In the genomic region with DNA sequence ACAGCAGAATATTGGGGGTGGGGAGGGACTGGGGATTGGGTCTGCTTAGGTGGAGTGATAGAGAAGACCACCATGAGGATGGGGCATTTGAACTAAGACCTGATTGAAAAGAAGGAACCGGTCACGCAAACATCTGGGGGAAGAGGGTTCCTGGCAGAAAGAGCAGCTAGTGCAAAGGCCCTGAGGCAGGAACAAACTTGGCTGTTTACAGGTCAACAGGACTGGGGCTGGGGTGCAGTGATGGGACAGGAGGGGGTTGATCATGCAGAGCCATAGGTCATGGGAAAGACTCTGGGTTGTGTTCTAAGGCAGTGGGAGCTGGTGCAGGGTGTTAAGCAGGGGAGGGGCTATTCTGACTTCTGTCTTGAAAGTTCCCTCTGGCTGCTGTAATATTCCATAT, we compare ENCODE assay signal across 1 cellular context.
TF ChIP-seq lines count a peak whose summit lies in the region.

No MANE protein-coding gene starts in this region.

TF ChIP-seq in GM23338, 12 proteins besides CTCF, POLR2A, EP300 and RAD21:
- TF ChIP-seq, protein P1, sequence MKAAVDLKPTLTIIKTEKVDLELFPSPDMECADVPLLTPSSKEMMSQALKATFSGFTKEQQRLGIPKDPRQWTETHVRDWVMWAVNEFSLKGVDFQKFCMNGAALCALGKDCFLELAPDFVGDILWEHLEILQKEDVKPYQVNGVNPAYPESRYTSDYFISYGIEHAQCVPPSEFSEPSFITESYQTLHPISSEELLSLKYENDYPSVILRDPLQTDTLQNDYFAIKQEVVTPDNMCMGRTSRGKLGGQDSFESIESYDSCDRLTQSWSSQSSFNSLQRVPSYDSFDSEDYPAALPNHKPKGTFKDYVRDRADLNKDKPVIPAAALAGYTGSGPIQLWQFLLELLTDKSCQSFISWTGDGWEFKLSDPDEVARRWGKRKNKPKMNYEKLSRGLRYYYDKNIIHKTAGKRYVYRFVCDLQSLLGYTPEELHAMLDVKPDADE (IDR thresholded peaks at IDR 0.05), result no peak
- TF ChIP-seq STAT1 (IDR thresholded peaks at IDR 0.05; ENCODE audit: unreplicated experiment) (no peak), EZH2phosphoT487 (IDR thresholded peaks at IDR 0.05; ENCODE audit: unreplicated experiment) (no peak), CREB1 (CRISPR knock-in tag; IDR thresholded peaks at IDR 0.05; ENCODE audit: low read depth) (no peak), NANOG (IDR thresholded peaks at IDR 0.05; ENCODE audit: borderline replicate concordance) (no peak), ZNF114 (CRISPR knock-in tag; IDR thresholded peaks at IDR 0.05) (no peak), ZNF331 (CRISPR knock-in tag; IDR thresholded peaks at IDR 0.05; ENCODE audit: low read depth) (no peak), EZH2 (IDR thresholded peaks at IDR 0.05; ENCODE audit: low read depth, unreplicated experiment) (no peak), POLR2AphosphoS5 (IDR thresholded peaks at IDR 0.05; ENCODE audit: low read depth) (no peak), JUNB (IDR thresholded peaks at IDR 0.05; ENCODE audit: unreplicated experiment) (no peak)
- TF ChIP-seq, protein P2, sequence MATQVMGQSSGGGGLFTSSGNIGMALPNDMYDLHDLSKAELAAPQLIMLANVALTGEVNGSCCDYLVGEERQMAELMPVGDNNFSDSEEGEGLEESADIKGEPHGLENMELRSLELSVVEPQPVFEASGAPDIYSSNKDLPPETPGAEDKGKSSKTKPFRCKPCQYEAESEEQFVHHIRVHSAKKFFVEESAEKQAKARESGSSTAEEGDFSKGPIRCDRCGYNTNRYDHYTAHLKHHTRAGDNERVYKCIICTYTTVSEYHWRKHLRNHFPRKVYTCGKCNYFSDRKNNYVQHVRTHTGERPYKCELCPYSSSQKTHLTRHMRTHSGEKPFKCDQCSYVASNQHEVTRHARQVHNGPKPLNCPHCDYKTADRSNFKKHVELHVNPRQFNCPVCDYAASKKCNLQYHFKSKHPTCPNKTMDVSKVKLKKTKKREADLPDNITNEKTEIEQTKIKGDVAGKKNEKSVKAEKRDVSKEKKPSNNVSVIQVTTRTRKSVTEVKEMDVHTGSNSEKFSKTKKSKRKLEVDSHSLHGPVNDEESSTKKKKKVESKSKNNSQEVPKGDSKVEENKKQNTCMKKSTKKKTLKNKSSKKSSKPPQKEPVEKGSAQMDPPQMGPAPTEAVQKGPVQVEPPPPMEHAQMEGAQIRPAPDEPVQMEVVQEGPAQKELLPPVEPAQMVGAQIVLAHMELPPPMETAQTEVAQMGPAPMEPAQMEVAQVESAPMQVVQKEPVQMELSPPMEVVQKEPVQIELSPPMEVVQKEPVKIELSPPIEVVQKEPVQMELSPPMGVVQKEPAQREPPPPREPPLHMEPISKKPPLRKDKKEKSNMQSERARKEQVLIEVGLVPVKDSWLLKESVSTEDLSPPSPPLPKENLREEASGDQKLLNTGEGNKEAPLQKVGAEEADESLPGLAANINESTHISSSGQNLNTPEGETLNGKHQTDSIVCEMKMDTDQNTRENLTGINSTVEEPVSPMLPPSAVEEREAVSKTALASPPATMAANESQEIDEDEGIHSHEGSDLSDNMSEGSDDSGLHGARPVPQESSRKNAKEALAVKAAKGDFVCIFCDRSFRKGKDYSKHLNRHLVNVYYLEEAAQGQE (IDR thresholded peaks at IDR 0.05; ENCODE audit: unreplicated experiment), result no peak
- TF ChIP-seq, protein P3, sequence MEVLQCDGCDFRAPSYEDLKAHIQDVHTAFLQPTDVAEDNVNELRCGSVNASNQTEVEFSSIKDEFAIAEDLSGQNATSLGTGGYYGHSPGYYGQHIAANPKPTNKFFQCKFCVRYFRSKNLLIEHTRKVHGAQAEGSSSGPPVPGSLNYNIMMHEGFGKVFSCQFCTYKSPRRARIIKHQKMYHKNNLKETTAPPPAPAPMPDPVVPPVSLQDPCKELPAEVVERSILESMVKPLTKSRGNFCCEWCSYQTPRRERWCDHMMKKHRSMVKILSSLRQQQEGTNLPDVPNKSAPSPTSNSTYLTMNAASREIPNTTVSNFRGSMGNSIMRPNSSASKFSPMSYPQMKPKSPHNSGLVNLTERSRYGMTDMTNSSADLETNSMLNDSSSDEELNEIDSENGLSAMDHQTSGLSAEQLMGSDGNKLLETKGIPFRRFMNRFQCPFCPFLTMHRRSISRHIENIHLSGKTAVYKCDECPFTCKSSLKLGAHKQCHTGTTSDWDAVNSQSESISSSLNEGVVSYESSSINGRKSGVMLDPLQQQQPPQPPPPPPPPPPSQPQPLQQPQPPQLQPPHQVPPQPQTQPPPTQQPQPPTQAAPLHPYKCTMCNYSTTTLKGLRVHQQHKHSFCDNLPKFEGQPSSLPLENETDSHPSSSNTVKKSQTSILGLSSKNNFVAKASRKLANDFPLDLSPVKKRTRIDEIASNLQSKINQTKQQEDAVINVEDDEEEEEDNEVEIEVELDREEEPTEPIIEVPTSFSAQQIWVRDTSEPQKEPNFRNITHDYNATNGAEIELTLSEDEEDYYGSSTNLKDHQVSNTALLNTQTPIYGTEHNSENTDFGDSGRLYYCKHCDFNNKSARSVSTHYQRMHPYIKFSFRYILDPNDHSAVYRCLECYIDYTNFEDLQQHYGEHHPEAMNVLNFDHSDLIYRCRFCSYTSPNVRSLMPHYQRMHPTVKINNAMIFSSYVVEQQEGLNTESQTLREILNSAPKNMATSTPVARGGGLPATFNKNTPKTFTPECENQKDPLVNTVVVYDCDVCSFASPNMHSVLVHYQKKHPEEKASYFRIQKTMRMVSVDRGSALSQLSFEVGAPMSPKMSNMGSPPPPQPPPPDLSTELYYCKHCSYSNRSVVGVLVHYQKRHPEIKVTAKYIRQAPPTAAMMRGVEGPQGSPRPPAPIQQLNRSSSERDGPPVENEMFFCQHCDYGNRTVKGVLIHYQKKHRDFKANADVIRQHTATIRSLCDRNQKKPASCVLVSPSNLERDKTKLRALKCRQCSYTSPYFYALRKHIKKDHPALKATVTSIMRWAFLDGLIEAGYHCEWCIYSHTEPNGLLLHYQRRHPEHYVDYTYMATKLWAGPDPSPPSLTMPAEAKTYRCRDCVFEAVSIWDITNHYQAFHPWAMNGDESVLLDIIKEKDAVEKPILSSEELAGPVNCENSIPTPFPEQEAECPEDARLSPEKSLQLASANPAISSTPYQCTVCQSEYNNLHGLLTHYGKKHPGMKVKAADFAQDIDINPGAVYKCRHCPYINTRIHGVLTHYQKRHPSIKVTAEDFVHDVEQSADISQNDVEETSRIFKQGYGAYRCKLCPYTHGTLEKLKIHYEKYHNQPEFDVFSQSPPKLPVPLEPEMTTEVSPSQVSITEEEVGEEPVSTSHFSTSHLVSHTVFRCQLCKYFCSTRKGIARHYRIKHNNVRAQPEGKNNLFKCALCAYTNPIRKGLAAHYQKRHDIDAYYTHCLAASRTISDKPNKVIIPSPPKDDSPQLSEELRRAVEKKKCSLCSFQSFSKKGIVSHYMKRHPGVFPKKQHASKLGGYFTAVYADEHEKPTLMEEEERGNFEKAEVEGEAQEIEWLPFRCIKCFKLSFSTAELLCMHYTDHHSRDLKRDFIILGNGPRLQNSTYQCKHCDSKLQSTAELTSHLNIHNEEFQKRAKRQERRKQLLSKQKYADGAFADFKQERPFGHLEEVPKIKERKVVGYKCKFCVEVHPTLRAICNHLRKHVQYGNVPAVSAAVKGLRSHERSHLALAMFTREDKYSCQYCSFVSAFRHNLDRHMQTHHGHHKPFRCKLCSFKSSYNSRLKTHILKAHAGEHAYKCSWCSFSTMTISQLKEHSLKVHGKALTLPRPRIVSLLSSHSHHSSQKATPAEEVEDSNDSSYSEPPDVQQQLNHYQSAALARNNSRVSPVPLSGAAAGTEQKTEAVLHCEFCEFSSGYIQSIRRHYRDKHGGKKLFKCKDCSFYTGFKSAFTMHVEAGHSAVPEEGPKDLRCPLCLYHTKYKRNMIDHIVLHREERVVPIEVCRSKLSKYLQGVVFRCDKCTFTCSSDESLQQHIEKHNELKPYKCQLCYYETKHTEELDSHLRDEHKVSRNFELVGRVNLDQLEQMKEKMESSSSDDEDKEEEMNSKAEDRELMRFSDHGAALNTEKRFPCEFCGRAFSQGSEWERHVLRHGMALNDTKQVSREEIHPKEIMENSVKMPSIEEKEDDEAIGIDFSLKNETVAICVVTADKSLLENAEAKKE (CRISPR knock-in tag; IDR thresholded peaks at IDR 0.05), result no peak
